ENCODE assay signal across 9 cellular contexts in genomic region chr1:230169454-230170152, GRCh38.
A peak's percentile ranks its signal among the peaks of the same experiment; 100 is the strongest.
DNase-seq lines count a peak whose midpoint lies in the region; ATAC-seq and TF ChIP-seq lines count a peak whose summit lies in the region.
"Had no signal": no experiment of that assay in that cellular context is flagged by ENCODE, and none has a peak within 500 bp of the region (broad histone marks: within the 10 kb centered on the region; RNA-seq: fewer than 3 reads in every experiment).

No MANE protein-coding gene starts in this region.

- H3K4me1 Mint-ChIP-seq in T-helper 1 cell treated with Interleukin-12 subunit alpha and Interleukin-12 subunit beta and Interleukin-4 antibody, amounts not matched to agents 30 μg/mL and 1 μg/mL, for 36 hours (ENCODE audit: low read depth), result peaks cover 27% of the 10 kb centered on the region

- H3K4me3 ChIP-seq in heart left ventricle, result peak overlapping the region in 7 of 12 donors; percentile 18 to 42 (median 30)
- H3K4me3 ChIP-seq: A549 had no signal

- peak overlapping the region in 8 of 12 donors; percentile 2 to 71 (median 36) for H3K27ac ChIP-seq in heart left ventricle

- DNase-seq in T-helper 1 cell (no peak), NAMALWA (ENCODE audit: low spot score) (peak; percentile 47), heart left ventricle (peak in 2 of 5 donors; percentile 10 to 19), superior temporal gyrus (ENCODE audit: extremely low spot score) (peak; percentile 71), T1000 (lab: John Stamatoyannopoulos, UW) (no peak)

- peaks cover 0 to 44% (median 9%) of the 10 kb centered on the region in 12 donors for H3K4me1 ChIP-seq in heart left ventricle

- intact Hi-C loops in heart left ventricle (cut with DNase I), result loop anchor here in 2 of 10 donors (5.0 to 10.0 kb wide), 3 partner anchors 102 to 507 kb away; partner anchors contain the start of gene GALNT2 (in 2 of the 2)

- no peaks in the 10 kb centered on the region for H3K36me3 ChIP-seq in heart left ventricle

- H3K27me3 ChIP-seq in heart left ventricle, result no peaks in the 10 kb centered on the region

- H3K27ac Mint-ChIP-seq in T-helper 1 cell treated with Interleukin-12 subunit alpha and Interleukin-12 subunit beta and Interleukin-4 antibody, amounts not matched to agents 30 μg/mL and 1 μg/mL, for 36 hours, result peak overlapping the region; percentile 23

- ATAC-seq in heart left ventricle (peak in 1 of 4 donors; percentile 49), GM19397 (IDR thresholded peaks at IDR 0.05; ENCODE audit: unreplicated experiment) (no peak), GM18858 (IDR thresholded peaks at IDR 0.05; ENCODE audit: unreplicated experiment) (no peak)
- ATAC-seq: A549 had no signal

- H3K9me3 ChIP-seq in heart left ventricle, result peaks cover 0 to 5% (median 0%) of the 10 kb centered on the region in 12 donors

- H3K27me3 Mint-ChIP-seq in T-helper 1 cell treated with Interleukin-12 subunit alpha and Interleukin-12 subunit beta and Interleukin-4 antibody, amounts not matched to agents 30 μg/mL and 1 μg/mL, for 36 hours (ENCODE audit: low read depth), result no peaks in the 10 kb centered on the region

- TF ChIP-seq POLR2A in heart left ventricle (IDR thresholded peaks at IDR 0.05), result no peak

- H3K4me3 Mint-ChIP-seq in T-helper 1 cell treated with Interleukin-12 subunit alpha and Interleukin-12 subunit beta and Interleukin-4 antibody, amounts not matched to agents 30 μg/mL and 1 μg/mL, for 36 hours, result peak overlapping the region; percentile 25

- 75 to 82% (median 76%) methylated on average over 8 of the region's 8 CpGs for WGBS in heart left ventricle, 4 donors

- H3K9me3 Mint-ChIP-seq in T-helper 1 cell treated with Interleukin-12 subunit alpha and Interleukin-12 subunit beta and Interleukin-4 antibody, amounts not matched to agents 30 μg/mL and 1 μg/mL, for 36 hours, result no peaks in the 10 kb centered on the region

- no peak for TF ChIP-seq CTCF in heart left ventricle (IDR thresholded peaks at IDR 0.05)

- no peaks in the 10 kb centered on the region for H3K36me3 Mint-ChIP-seq in T-helper 1 cell treated with Interleukin-12 subunit alpha and Interleukin-12 subunit beta and Interleukin-4 antibody, amounts not matched to agents 30 μg/mL and 1 μg/mL, for 36 hours (ENCODE audit: low read depth)

Comparison
In these comparisons a context has a peak if more than half of its experiments do, and no peak if none do; other contexts are left out.
1. DNase-seq: peak in NAMALWA (single experiment) and superior temporal gyrus (single experiment); none in T-helper 1 cell (0 of 5) and T1000 (single experiment).